Comparison of ENCODE assay signal across 7 cellular contexts in the genomic region with DNA sequence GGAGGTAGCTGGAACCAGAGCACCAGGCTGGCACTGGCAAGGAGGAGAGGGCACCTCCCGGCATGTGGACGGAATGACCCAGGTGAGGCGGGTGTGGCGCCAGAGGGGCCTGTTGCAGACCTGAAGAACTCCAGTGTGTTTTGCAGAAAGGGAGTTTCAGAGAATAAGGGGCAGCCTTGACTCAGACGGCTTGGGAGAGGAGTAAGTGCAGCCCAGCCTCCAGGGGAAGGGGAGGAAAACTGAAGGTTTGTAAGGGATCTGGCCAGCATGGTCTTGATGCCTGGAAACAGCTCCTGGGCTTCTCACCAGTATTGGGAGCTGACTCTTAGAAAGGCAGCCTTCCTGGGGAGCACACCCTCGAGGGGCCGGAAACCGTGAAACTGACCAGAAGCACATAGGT.
"Had no signal": no experiment of that assay in that cellular context is flagged by ENCODE, and none has a peak within 500 bp of the region (broad histone marks: within the 10 kb centered on the region; RNA-seq: fewer than 3 reads in every experiment).

No MANE protein-coding gene starts in this region.

- H3K9me3 ChIP-seq: neutrophil, testis, transverse colon had no signal

- H3K36me3 Mint-ChIP-seq: naive thymus-derived CD4-positive, alpha-beta T cell; stimulated activated memory B cell treated with anti-CD40 and anti-IgM and Interleukin-4, amounts not matched to agents 10 μg/mL and 1 μg/mL and 100 μg/mL, for 72 hours had no signal

- H3K9me3 Mint-ChIP-seq: stimulated activated naive CD8-positive, alpha-beta T cell treated with anti-CD3 and anti-CD28 coated beads, Interleukin-15, Interleukin-2, amounts not matched to agents 100 ng/mL and 50 ng/mL, for 24 hours had no signal

- H3K27me3 ChIP-seq: neutrophil, testis, transverse colon had no signal

- H3K36me3 ChIP-seq: neutrophil, transverse colon had no signal

- H3K27ac ChIP-seq: coronary artery, neutrophil, testis, transverse colon had no signal

- H3K4me1 ChIP-seq: testis had no signal

- H3K4me3 ChIP-seq: coronary artery, testis, transverse colon had no signal

- ATAC-seq: naive thymus-derived CD4-positive, alpha-beta T cell; stimulated activated memory B cell treated with anti-CD40 and anti-IgM and Interleukin-4, amounts not matched to agents 10 μg/mL and 1 μg/mL and 100 μg/mL, for 72 hours had no signal

- H3K4me3 Mint-ChIP-seq: naive thymus-derived CD4-positive, alpha-beta T cell; stimulated activated memory B cell treated with anti-CD40 and anti-IgM and Interleukin-4, amounts not matched to agents 10 μg/mL and 1 μg/mL and 100 μg/mL, for 72 hours; stimulated activated naive CD8-positive, alpha-beta T cell treated with anti-CD3 and anti-CD28 coated beads, Interleukin-15, Interleukin-2, amounts not matched to agents 100 ng/mL and 50 ng/mL, for 24 hours had no signal

- H3K4me1 Mint-ChIP-seq: naive thymus-derived CD4-positive, alpha-beta T cell; stimulated activated memory B cell treated with anti-CD40 and anti-IgM and Interleukin-4, amounts not matched to agents 10 μg/mL and 1 μg/mL and 100 μg/mL, for 72 hours had no signal

- H3K27ac Mint-ChIP-seq: naive thymus-derived CD4-positive, alpha-beta T cell; stimulated activated memory B cell treated with anti-CD40 and anti-IgM and Interleukin-4, amounts not matched to agents 10 μg/mL and 1 μg/mL and 100 μg/mL, for 72 hours; stimulated activated naive CD8-positive, alpha-beta T cell treated with anti-CD3 and anti-CD28 coated beads, Interleukin-15, Interleukin-2, amounts not matched to agents 100 ng/mL and 50 ng/mL, for 24 hours had no signal
